In genomic region chr3:50572158-50572557, GRCh38 we compare ENCODE assay signal across 9 cellular contexts. TPM values are rescaled to one million over a fixed set of nuclear protein-coding genes. Genes with fewer than 3 reads are reported as not detected.
DNase-seq lines count a peak whose midpoint lies in the region; ATAC-seq, FAIRE-seq and TF ChIP-seq lines count a peak whose summit lies in the region.
"Had no signal": no experiment of that assay in that cellular context is flagged by ENCODE, and none has a peak within 500 bp of the region (broad histone marks: within the 10 kb centered on the region; RNA-seq: fewer than 3 reads in every experiment).

No MANE protein-coding gene starts in this region.

- H3K4me3 ChIP-seq in SJSA1 = no peak overlapping the region
- no peak overlapping the region for H3K4me3 ChIP-seq in thyroid gland (replicated peaks in 1 of 3)

- 0% methylated on average over 1 of the region's 1 CpG for WGBS in thyroid gland, 2 donors

- CTCF ChIA-PET in Calu3 (lab: Charles Lee) = interaction anchor here (0.7 to 1.3 kb wide), 3 partner anchors 26 to 40 kb away, joined by 3 read pairs; partner anchors contain the start of gene CISH

- H3K4me1 Mint-ChIP-seq in Calu3 (ENCODE audit: low read depth, unreplicated experiment) = peaks cover 18% of the 10 kb centered on the region
- H3K4me1 Mint-ChIP-seq in osteocyte (ENCODE audit: unreplicated experiment) = peaks cover 17% of the 10 kb centered on the region

- H3K27me3 Mint-ChIP-seq in Calu3 (ENCODE audit: unreplicated experiment) = peaks cover 7% of the 10 kb centered on the region
- H3K27me3 Mint-ChIP-seq in osteocyte (ENCODE audit: unreplicated experiment) = no peaks in the 10 kb centered on the region

- H3K27me3 ChIP-seq in SJSA1 (replicated peaks) (no peaks in the 10 kb centered on the region), thyroid gland (no peaks in the 10 kb centered on the region)

- H3K4me3 Mint-ChIP-seq in Calu3 (ENCODE audit: low read depth, unreplicated experiment) = no peak overlapping the region
- H3K4me3 Mint-ChIP-seq in osteocyte (ENCODE audit: unreplicated experiment) = no peak overlapping the region

- intact Hi-C loops in Calu3 (cut with micrococcal nuclease; ENCODE audit: unreplicated experiment) (loop anchor here (1.0 kb wide), 1 partner anchor 42 kb away; no protein-coding TSS in a partner anchor), thyroid gland (cut with DNase I) (loop anchor here (1.0 kb wide), 1 partner anchor 42 kb away; no protein-coding TSS in a partner anchor)

- H3K9me3 Mint-ChIP-seq in Calu3 (ENCODE audit: low read depth, unreplicated experiment) (no peaks in the 10 kb centered on the region), osteocyte (ENCODE audit: unreplicated experiment) (no peaks in the 10 kb centered on the region)

- H3K27ac Mint-ChIP-seq in Calu3 (ENCODE audit: unreplicated experiment) (no peak overlapping the region), osteocyte (ENCODE audit: unreplicated experiment) (peak overlapping the region; percentile 3)

- H3K9me3 ChIP-seq in SJSA1 (replicated peaks) = no peaks in the 10 kb centered on the region
- H3K9me3 ChIP-seq in thyroid gland = no peaks in the 10 kb centered on the region

- H3K4me1 ChIP-seq in SJSA1 (replicated peaks) (peaks cover 21% of the 10 kb centered on the region), thyroid gland (peaks cover 19 to 40% of the 10 kb centered on the region in 2 donors)

- DNase-seq in Calu3 = peak; percentile 79
- DNase-seq in SJSA1 (ENCODE audit: low read depth in 1 of 2, low spot score in 2 of 2) = peak; percentile 36 to 56
- DNase-seq in activated effector memory CD4-positive, alpha-beta T cell treated with anti-CD3 and anti-CD28 coated beads, Interleukin-2, amount 50 U/mL, for 16 hours = peak; percentile 93
- DNase-seq in frontal cortex (ENCODE audit: low spot score in 2 of 2) = peak; percentile 63 to 80
- DNase-seq in osteocyte (ENCODE audit: extremely low spot score, unreplicated experiment) = no peak
- peak; percentile 81 to 82 for DNase-seq in thyroid gland

- H3K27ac ChIP-seq in SJSA1 (no peak overlapping the region), thyroid gland (peak overlapping the region; percentile 0 to 61 (median 10))

- TF ChIP-seq POLR2A in thyroid gland (IDR thresholded peaks at IDR 0.05) = no peak

- H3K36me3 ChIP-seq in SJSA1 (0 out of 2 replicates have a peak, but pooled peaks cover 7% of the 10 kb centered on the region), thyroid gland (no peaks in the 10 kb centered on the region)

- FAIRE-seq in frontal cortex (lab: Jason Lieb, UNC) = no peak
- FAIRE-seq: colon had no signal

- peaks cover 33% of the 10 kb centered on the region for H3K36me3 Mint-ChIP-seq in Calu3 (ENCODE audit: insufficient read depth, unreplicated experiment)
- H3K36me3 Mint-ChIP-seq in osteocyte (ENCODE audit: unreplicated experiment) = no peaks in the 10 kb centered on the region

- ATAC-seq in HG03565 (IDR thresholded peaks at IDR 0.05; ENCODE audit: unreplicated experiment) (peak; percentile 20), HG03196 (IDR thresholded peaks at IDR 0.05; ENCODE audit: unreplicated experiment) (no peak)

- no TSS peak for BruUV-seq in Calu3 (replicated peaks; lab: Mats Ljungman, UMichigan)

- TF ChIP-seq CTCF in Calu3 (IDR thresholded peaks at IDR 0.05; ENCODE audit: unreplicated experiment) (peak; percentile 80), osteocyte (IDR thresholded peaks at IDR 0.05) (peak; percentile 79), thyroid gland (IDR thresholded peaks at IDR 0.05) (peak; percentile 88 to 98 (median 93))

RNA-seq across cellular contexts. Expression of gene HEMK1, which starts 2.8 kb away (rescaled TPM):
- total RNA-seq in Calu3 (2022) = 17.6 and 20.0 TPM in 2 replicates
- 7.3 and 9.3 TPM in 2 replicates for total RNA-seq in SJSA1 (2014; rRNA removed; shearing (Covaris generic))
- 4.5 TPM for total RNA-seq in frontal cortex
- 19.9 and 23.1 TPM in 2 replicates for total RNA-seq in osteocyte
- total RNA-seq in thyroid gland = 10 to 100 TPM; 13.9 to 20.8 (median 17.6) TPM

RNA-seq across cellular contexts. Expression of gene C3orf18, which starts 4.6 kb away (rescaled TPM):
- 2.7 and 3.1 TPM in 2 replicates for total RNA-seq in Calu3 (2022)
- total RNA-seq in SJSA1 (2014; rRNA removed; shearing (Covaris generic)) = 9.1 and 15.2 TPM in 2 replicates
- total RNA-seq in frontal cortex = 12.6 TPM
- total RNA-seq in osteocyte = 2.2 and 3.9 TPM in 2 replicates
- total RNA-seq in thyroid gland = 10 to 100 TPM; 19.6 to 22.0 (median 20.3) TPM

RNA-seq across cellular contexts. Expression of gene CISH, which starts 39.4 kb away (rescaled TPM):
- total RNA-seq in Calu3 (2022) (1.4 and 1.6 TPM in 2 replicates), frontal cortex (0.41 TPM), osteocyte (1.7 and 2.4 TPM in 2 replicates), thyroid gland (10 to 100 TPM; 31.0 to 78.1 (median 48.0) TPM)
- 0.92 TPM in 1 of 2 replicates, not detected in the other for total RNA-seq in SJSA1 (2014; rRNA removed; shearing (Covaris generic))

RNA-seq across cellular contexts. Expression of gene MAPKAPK3, which starts 44.8 kb away (rescaled TPM):
- total RNA-seq in Calu3 (2022) (40.6 and 44.6 TPM in 2 replicates), frontal cortex (2.9 TPM), osteocyte (24.8 and 31.9 TPM in 2 replicates), thyroid gland (100 to 1,000 TPM in 1 of 4 donors, 10 to 100 TPM in 3; 66.1 to 147 (median 97.5) TPM)
- 7.3 and 17.4 TPM in 2 replicates for total RNA-seq in SJSA1 (2014; rRNA removed; shearing (Covaris generic))
